Comparison of ENCODE assay signal across 21 cellular contexts in genomic region chr4:123300222-123300621, GRCh38.
"Had no signal": no experiment of that assay in that cellular context is flagged by ENCODE, and none has a peak within 500 bp of the region (broad histone marks: within the 10 kb centered on the region; RNA-seq: fewer than 3 reads in every experiment).

No MANE protein-coding gene starts in this region.

- ATAC-seq: activated T-cell treated with anti-CD3 and anti-CD28 coated beads, Interleukin-2, amount 50 U/mL, for 72 hours; foreskin keratinocyte; right lobe of liver; WTC11 had no signal

- H3K27me3 ChIP-seq: foreskin keratinocyte, hepatocyte, right lobe of liver, suprapubic skin, tibial nerve had no signal

- H3K36me3 Mint-ChIP-seq: activated naive CD4-positive, alpha-beta T cell treated with anti-CD3 and anti-CD28 coated beads, Interleukin-2, amount 10 ng/mL, durations not matched to agents 7 days and 5 days; WTC11 had no signal

- H3K4me3 ChIP-seq: hepatocyte, right lobe of liver, skin epidermis, suprapubic skin, tibial nerve had no signal

- H3K4me1 Mint-ChIP-seq: activated naive CD4-positive, alpha-beta T cell treated with anti-CD3 and anti-CD28 coated beads, Interleukin-2, amount 10 ng/mL, durations not matched to agents 7 days and 5 days had no signal

- H3K4me2 ChIP-seq: hepatocyte had no signal

- H3K4me3 Mint-ChIP-seq: activated naive CD4-positive, alpha-beta T cell treated with anti-CD3 and anti-CD28 coated beads, Interleukin-2, amount 10 ng/mL, durations not matched to agents 7 days and 5 days; activated T-cell treated with anti-CD3 and anti-CD28 coated beads, Interleukin-2, amount 50 U/mL, for 72 hours; dendritic cell treated with granulocyte-macrophage colony-stimulating factor and Interleukin-4, amounts not matched to agents 40 ng/mL and 50 ng/mL, for 4 days; nephron progenitor cell; stimulated activated naive CD8-positive, alpha-beta T cell treated with anti-CD3 and anti-CD28 coated beads, Interleukin-15, Interleukin-2, amounts not matched to agents 100 ng/mL and 50 ng/mL, for 24 hours; WTC11 had no signal

- H3K9me3 ChIP-seq: right lobe of liver, suprapubic skin, tibial nerve had no signal

- H3K27ac Mint-ChIP-seq: activated naive CD4-positive, alpha-beta T cell treated with anti-CD3 and anti-CD28 coated beads, Interleukin-2, amount 10 ng/mL, durations not matched to agents 7 days and 5 days; activated T-cell treated with anti-CD3 and anti-CD28 coated beads, Interleukin-2, amount 50 U/mL, for 72 hours; dendritic cell treated with granulocyte-macrophage colony-stimulating factor and Interleukin-4, amounts not matched to agents 40 ng/mL and 50 ng/mL, for 4 days; nephron progenitor cell; stimulated activated naive CD8-positive, alpha-beta T cell treated with anti-CD3 and anti-CD28 coated beads, Interleukin-15, Interleukin-2, amounts not matched to agents 100 ng/mL and 50 ng/mL, for 24 hours; WTC11 had no signal

- H3K4me1 ChIP-seq: right lobe of liver had no signal

- H3K27me3 Mint-ChIP-seq: activated naive CD4-positive, alpha-beta T cell treated with anti-CD3 and anti-CD28 coated beads, Interleukin-2, amount 10 ng/mL, durations not matched to agents 7 days and 5 days; dendritic cell treated with granulocyte-macrophage colony-stimulating factor and Interleukin-4, amounts not matched to agents 40 ng/mL and 50 ng/mL, for 4 days; stimulated activated naive CD8-positive, alpha-beta T cell treated with anti-CD3 and anti-CD28 coated beads, Interleukin-15, Interleukin-2, amounts not matched to agents 100 ng/mL and 50 ng/mL, for 24 hours had no signal

- H2AFZ ChIP-seq: hepatocyte had no signal

- DNase-seq: activated CD4-positive, alpha-beta T cell treated with anti-CD3 and anti-CD28 coated beads for 4 hours; activated CD4-positive, alpha-beta T cell treated with anti-CD3 and anti-CD28 coated beads, Interleukin-2, amount 50 U/mL, for 48 hours; activated effector memory CD4-positive, alpha-beta T cell treated with anti-CD3 and anti-CD28 coated beads, Interleukin-2, amount 50 U/mL, for 16 hours; activated naive CD4-positive, alpha-beta T cell treated with anti-CD3 and anti-CD28 coated beads, Interleukin-2, amount 10 ng/mL, durations not matched to agents 7 days and 5 days; activated T-cell treated with anti-CD3 and anti-CD28 coated beads, Interleukin-2, amount 50 U/mL, for 72 hours; effector CD4-positive, alpha-beta T cell; foreskin keratinocyte; kidney glomerular epithelial cell; left ventricle myocardium superior; midbrain; nephron progenitor cell; nucleus accumbens; right lobe of liver; stimulated activated CD4-positive, alpha-beta T cell treated with anti-CD3 and anti-CD28 coated beads, Interleukin-1b, Interleukin-23, amount 100 ng/mL, for 48 hours had no signal

- H3K27ac ChIP-seq: foreskin keratinocyte, hepatocyte, right lobe of liver, suprapubic skin had no signal

- H3K79me2 ChIP-seq: hepatocyte had no signal

- H3K36me3 ChIP-seq: right lobe of liver, suprapubic skin, tibial nerve had no signal

- H3K9me3 Mint-ChIP-seq: activated naive CD4-positive, alpha-beta T cell treated with anti-CD3 and anti-CD28 coated beads, Interleukin-2, amount 10 ng/mL, durations not matched to agents 7 days and 5 days; stimulated activated naive CD8-positive, alpha-beta T cell treated with anti-CD3 and anti-CD28 coated beads, Interleukin-15, Interleukin-2, amounts not matched to agents 100 ng/mL and 50 ng/mL, for 24 hours; WTC11 had no signal
